Comparison of ENCODE assay signal across 24 cellular contexts in genomic region chrX:44144491-44144890, GRCh38.
"Had no signal": no experiment of that assay in that cellular context is flagged by ENCODE, and none has a peak within 500 bp of the region (broad histone marks: within the 10 kb centered on the region; RNA-seq: fewer than 3 reads in every experiment).

No MANE protein-coding gene starts in this region.

- H3K9me3 Mint-ChIP-seq: activated CD4-positive, alpha-beta memory T cell treated with anti-CD3 and anti-CD28 coated beads, Interleukin-2, amount 10 ng/mL, durations not matched to agents 7 days and 5 days; activated CD4-positive, alpha-beta T cell treated with anti-CD3 and anti-CD28 coated beads, Interleukin-2, amount 10 ng/mL, durations not matched to agents 7 days and 5 days; activated naive CD4-positive, alpha-beta T cell treated with anti-CD3 and anti-CD28 coated beads for 36 hours; activated T-helper 17 cell treated with anti-CD3 and anti-CD28 coated beads, Interleukin-2, amount 50 U/mL, for 72 hours; T-cell had no signal

- H3K36me3 Mint-ChIP-seq: activated naive CD8-positive, alpha-beta T cell; T-cell had no signal

- H3K27ac Mint-ChIP-seq: activated CD4-positive, alpha-beta memory T cell treated with anti-CD3 and anti-CD28 coated beads, Interleukin-2, amount 10 ng/mL, durations not matched to agents 7 days and 5 days; activated CD4-positive, alpha-beta T cell treated with anti-CD3 and anti-CD28 coated beads, Interleukin-2, amount 10 ng/mL, durations not matched to agents 7 days and 5 days; activated naive CD4-positive, alpha-beta T cell treated with anti-CD3 and anti-CD28 coated beads for 36 hours; activated naive CD8-positive, alpha-beta T cell; activated T-helper 17 cell treated with anti-CD3 and anti-CD28 coated beads, Interleukin-2, amount 50 U/mL, for 72 hours; T-cell had no signal

- DNase-seq: activated CD4-positive, alpha-beta memory T cell treated with anti-CD3 and anti-CD28 coated beads, Interleukin-2, amount 10 ng/mL, durations not matched to agents 7 days and 5 days; activated CD4-positive, alpha-beta T cell treated with anti-CD3 and anti-CD28 coated beads, Interleukin-2, amount 10 ng/mL, durations not matched to agents 7 days and 5 days; activated CD4-positive, CD25-positive, alpha-beta regulatory T cell; activated gamma-delta T cell; activated naive CD4-positive, alpha-beta T cell treated with anti-CD3 and anti-CD28 coated beads for 36 hours; activated T-cell treated with anti-CD3 and anti-CD28 coated beads for 4 hours; activated T-cell treated with anti-CD3 and anti-CD28 coated beads, Interleukin-2, amount 50 U/mL, for 48 hours; amygdala; Kasumi-1; KBM-7; NCI-H1930; NCI-H2171 treated with DMSO at 0.1 percent for 48 hours; NCI-H345; NCI-H510A; NCI-H526 treated with DMSO at 0.1 percent for 48 hours; NCI-H82; OCI-M1; RPMI8226; T-cell; T-helper 2 cell; T1000 had no signal

- H3K4me3 ChIP-seq: SK-N-MC had no signal

- H3K4me1 Mint-ChIP-seq: activated CD4-positive, alpha-beta memory T cell treated with anti-CD3 and anti-CD28 coated beads, Interleukin-2, amount 10 ng/mL, durations not matched to agents 7 days and 5 days; activated CD4-positive, alpha-beta T cell treated with anti-CD3 and anti-CD28 coated beads, Interleukin-2, amount 10 ng/mL, durations not matched to agents 7 days and 5 days; activated T-helper 17 cell treated with anti-CD3 and anti-CD28 coated beads, Interleukin-2, amount 50 U/mL, for 72 hours; T-cell had no signal

- H3K27ac ChIP-seq: SK-N-MC had no signal

- H3K27me3 Mint-ChIP-seq: activated CD4-positive, alpha-beta memory T cell treated with anti-CD3 and anti-CD28 coated beads, Interleukin-2, amount 10 ng/mL, durations not matched to agents 7 days and 5 days; activated CD4-positive, alpha-beta T cell treated with anti-CD3 and anti-CD28 coated beads, Interleukin-2, amount 10 ng/mL, durations not matched to agents 7 days and 5 days; activated naive CD8-positive, alpha-beta T cell; activated T-helper 17 cell treated with anti-CD3 and anti-CD28 coated beads, Interleukin-2, amount 50 U/mL, for 72 hours had no signal

- H3K4me3 Mint-ChIP-seq: activated CD4-positive, alpha-beta memory T cell treated with anti-CD3 and anti-CD28 coated beads, Interleukin-2, amount 10 ng/mL, durations not matched to agents 7 days and 5 days; activated CD4-positive, alpha-beta T cell treated with anti-CD3 and anti-CD28 coated beads, Interleukin-2, amount 10 ng/mL, durations not matched to agents 7 days and 5 days; activated naive CD4-positive, alpha-beta T cell treated with anti-CD3 and anti-CD28 coated beads for 36 hours; activated naive CD8-positive, alpha-beta T cell; activated T-helper 17 cell treated with anti-CD3 and anti-CD28 coated beads, Interleukin-2, amount 50 U/mL, for 72 hours; T-cell had no signal
